ENCODE assay signal across 8 cellular contexts in genomic region chr4:56544573-56545131, GRCh38. TPM values are rescaled to one million over a fixed set of nuclear protein-coding genes. Genes with fewer than 3 reads are reported as not detected.
DNase-seq lines count a peak whose midpoint lies in the region; ATAC-seq and TF ChIP-seq lines count a peak whose summit lies in the region.

No MANE protein-coding gene starts in this region.

- DNase-seq in Caki2 (ENCODE audit: low read depth) = peak; percentile 79
- DNase-seq in PC-3 = peak; percentile 95
- DNase-seq in activated T-cell treated with anti-CD3 and anti-CD28 coated beads, Interleukin-2, amount 50 U/mL, for 72 hours = peak; percentile 87 to 94
- peak; percentile 6 for DNase-seq in esophagus squamous epithelium (lab: John Stamatoyannopoulos, UW)
- DNase-seq in naive B cell = peak; percentile 81
- DNase-seq in stimulated activated CD8-positive, alpha-beta memory T cell treated with anti-CD3 and anti-CD28 coated beads, Interleukin-7, amount 100 ng/mL, for 48 hours (ENCODE audit: extremely low read depth in 1 of 2, low read depth in 1 of 2) = peak; percentile 58 to 80

- H4K20me1 ChIP-seq in PC-3 (ENCODE audit: low read length) = no peaks in the 10 kb centered on the region

- no TSS peak for BruUV-seq in PC-3 (replicated peaks; lab: Mats Ljungman, UMichigan)

- H3K9ac ChIP-seq in HUES48 (ENCODE audit: low read depth, low read length) (no peak overlapping the region), PC-3 (ENCODE audit: low read length) (peak overlapping the region; percentile 26)

- no peaks in the 10 kb centered on the region for H3K9me2 ChIP-seq in PC-3 (replicated peaks; ENCODE audit: low read length)

- peak overlapping the region; percentile 91 for H2AFZ ChIP-seq in PC-3 (ENCODE audit: low read length)

- H3K4me2 ChIP-seq in PC-3 (ENCODE audit: low read length) = peak overlapping the region; percentile 88

- no peaks in the 10 kb centered on the region for H3F3A ChIP-seq in PC-3 (ENCODE audit: low read length, unreplicated experiment)

- H3K9me3 ChIP-seq in HUES48 (ENCODE audit: control insufficient read depth, insufficient read depth, low read length) (no peaks in the 10 kb centered on the region), PC-3 (ENCODE audit: low read length) (no peaks in the 10 kb centered on the region), esophagus squamous epithelium (no peaks in the 10 kb centered on the region)

- peak overlapping the region; percentile 58 for H3K4me3 ChIP-seq in HUES48 (ENCODE audit: low read depth, low read length)
- H3K4me3 ChIP-seq in PC-3 (ENCODE audit: low read length) = peak overlapping the region; percentile 69
- peak overlapping the region in 3 of 4 donors; percentile 33 to 60 (median 39) for H3K4me3 ChIP-seq in esophagus squamous epithelium

- peak overlapping the region; percentile 78 for H3K4me3 Mint-ChIP-seq in activated T-cell treated with anti-CD3 and anti-CD28 coated beads, Interleukin-2, amount 50 U/mL, for 72 hours
- peak overlapping the region; percentile 59 to 84 (median 67) for H3K4me3 Mint-ChIP-seq in naive B cell

- WGBS in esophagus squamous epithelium, 2 donors = 2 to 3% methylated on average over 15 to 20 of the region's 33 CpGs

- H3K27me3 ChIP-seq in HUES48 (ENCODE audit: control insufficient read depth, insufficient read depth, low read length) (peaks cover 8% of the 10 kb centered on the region), PC-3 (ENCODE audit: low read length) (no peaks in the 10 kb centered on the region), esophagus squamous epithelium (no peaks in the 10 kb centered on the region)

- CTCF ChIA-PET in PC-3 (lab: Charles Lee) = interaction anchor here (0.6 to 1.0 kb wide), 3 partner anchors 49 to 109 kb away, joined by 4 to 7 read pairs (median 5); partner anchors contain the start of gene PAICS

- no peak overlapping the region for H3K27ac ChIP-seq in HUES48 (ENCODE audit: low read depth, low read length)
- no peak overlapping the region for H3K27ac ChIP-seq in PC-3 (ENCODE audit: low read length)
- no peak overlapping the region for H3K27ac ChIP-seq in esophagus squamous epithelium

- no peak overlapping the region for H3K27ac Mint-ChIP-seq in activated T-cell treated with anti-CD3 and anti-CD28 coated beads, Interleukin-2, amount 50 U/mL, for 72 hours
- H3K27ac Mint-ChIP-seq in naive B cell = peak overlapping the region in 2 of 6 donors; percentile 54 to 87

- POLR2A ChIA-PET in PC-3 (lab: Charles Lee; ENCODE audit: unreplicated experiment) = no interaction called here

- intact Hi-C loops in PC-3 (cut with micrococcal nuclease) = loop anchor here (1.0 to 10.0 kb wide), 7 partner anchors 48 to 256 kb away; partner anchors contain the start of genes AASDH and PPAT
- intact Hi-C loops in esophagus squamous epithelium (cut with DNase I) = no loop called here

- peak; percentile 97 for ATAC-seq in GM21423 (IDR thresholded peaks at IDR 0.05; ENCODE audit: unreplicated experiment)
- ATAC-seq in PC-3 = peak; percentile 97
- peak; percentile 100 for ATAC-seq in activated T-cell treated with anti-CD3 and anti-CD28 coated beads, Interleukin-2, amount 50 U/mL, for 72 hours (replicated peaks in 1 of 2)
- ATAC-seq in naive B cell (ENCODE audit: low read depth in 2 of 2) = peak; percentile 100

- peaks cover 25% of the 10 kb centered on the region for H3K4me1 Mint-ChIP-seq in activated T-cell treated with anti-CD3 and anti-CD28 coated beads, Interleukin-2, amount 50 U/mL, for 72 hours (ENCODE audit: low read depth)
- peaks cover 4 to 15% (median 9%) of the 10 kb centered on the region in 3 donors for H3K4me1 Mint-ChIP-seq in naive B cell

- peaks cover 11% of the 10 kb centered on the region for H3K27me3 Mint-ChIP-seq in activated T-cell treated with anti-CD3 and anti-CD28 coated beads, Interleukin-2, amount 50 U/mL, for 72 hours (ENCODE audit: low read depth)
- H3K27me3 Mint-ChIP-seq in naive B cell = peaks cover 11 to 14% (median 13%) of the 10 kb centered on the region in 3 donors

- H3K4me1 ChIP-seq in HUES48 (ENCODE audit: control insufficient read depth, insufficient read depth, low read length) (0 out of 2 replicates have a peak, but pooled peaks cover 3% of the 10 kb centered on the region), PC-3 (ENCODE audit: insufficient read depth, low read length) (peaks cover 5% of the 10 kb centered on the region; the same call in 1 of the 2 replicates), esophagus squamous epithelium (peaks cover 0 to 10% (median 0%) of the 10 kb centered on the region in 3 donors)

- no peaks in the 10 kb centered on the region for H3K36me3 ChIP-seq in HUES48 (ENCODE audit: control insufficient read depth, insufficient read depth, low read length)
- no peaks in the 10 kb centered on the region for H3K36me3 ChIP-seq in PC-3 (ENCODE audit: low read depth, low read length)
- no peaks in the 10 kb centered on the region for H3K36me3 ChIP-seq in esophagus squamous epithelium

- H3K79me2 ChIP-seq in PC-3 (ENCODE audit: low read length) = no peaks in the 10 kb centered on the region

- H3K36me3 Mint-ChIP-seq in activated T-cell treated with anti-CD3 and anti-CD28 coated beads, Interleukin-2, amount 50 U/mL, for 72 hours (ENCODE audit: insufficient read depth in 2 of 2) = no peaks in the 10 kb centered on the region
- no peaks in the 10 kb centered on the region for H3K36me3 Mint-ChIP-seq in naive B cell

- TF ChIP-seq POLR2A in esophagus squamous epithelium (IDR thresholded peaks at IDR 0.05) = no peak

- TF ChIP-seq CTCF in PC-3 (conservative IDR thresholded peaks at IDR 0.05; ENCODE audit: low read depth, low read length) (peak; percentile 99), esophagus squamous epithelium (IDR thresholded peaks at IDR 0.05) (peak; percentile 92 to 99 (median 94))

- H3K9me3 Mint-ChIP-seq in activated T-cell treated with anti-CD3 and anti-CD28 coated beads, Interleukin-2, amount 50 U/mL, for 72 hours = no peaks in the 10 kb centered on the region
- H3K9me3 Mint-ChIP-seq in naive B cell = no peaks in the 10 kb centered on the region

- in situ Hi-C loops in Caki2 (cut with HindIII; ENCODE audit: low pct_unique_long_range_greater_than_20kb, low sequenced_read_pairs) = no loop called here

RNA-seq across cellular contexts. Expression of gene ARL9, which starts 39.1 kb away (rescaled TPM):
- total RNA-seq in Caki2 (2014; rRNA removed; shearing (Covaris generic); ENCODE audit: low replicate concordance) = not detected in 2 replicates
- total RNA-seq in PC-3 (2014; rRNA removed) (0.29 and 0.51 TPM in 2 replicates), esophagus squamous epithelium (under 1 TPM in 3 of 4 donors, not detected in 1; 0.23 to 0.53 (median 0.38) TPM)
- total RNA-seq in activated T-cell treated with anti-CD3 and anti-CD28 coated beads, Interleukin-2, amount 50 U/mL, for 72 hours = under 1 TPM; 0.29 to 0.35 TPM
- not detected for polyA plus RNA-seq in naive B cell (ENCODE audit: low read depth in 6 of 6)

Comparison
In these comparisons a context has a peak if more than half of its experiments do, and no peak if none do; other contexts are left out.
1. DNase-seq: peak in every context shown above with its lines; median percentile 95 in PC-3; 90 in activated T-cell treated with anti-CD3 and anti-CD28 coated beads, Interleukin-2, amount 50 U/mL, for 72 hours; 81 in naive B cell; 79 in Caki2; 69 in stimulated activated CD8-positive, alpha-beta memory T cell treated with anti-CD3 and anti-CD28 coated beads, Interleukin-7, amount 100 ng/mL, for 48 hours; 6 in esophagus squamous epithelium.